Comparison of ENCODE assay signal across 1 cellular context in genomic region chr3:94071713-94072284, GRCh38.
TF ChIP-seq lines count a peak whose summit lies in the region.

No MANE protein-coding gene starts in this region.

TF ChIP-seq in HepG2, 621 proteins besides CTCF, POLR2A, EP300 and RAD21:
- no peak for TF ChIP-seq U2AF2 (IDR thresholded peaks at IDR 0.05; ENCODE audit: low read depth, low read length)
- TF ChIP-seq NFE2L1 (CRISPR knock-in tag; IDR thresholded peaks at IDR 0.05; ENCODE audit: borderline replicate concordance): no peak
- TF ChIP-seq ZC3H4 (CRISPR knock-in tag; IDR thresholded peaks at IDR 0.05; ENCODE audit: borderline replicate concordance): no peak
- TF ChIP-seq ZNF205 (CRISPR knock-in tag; IDR thresholded peaks at IDR 0.05): no peak
- TF ChIP-seq TCF7 (IDR thresholded peaks at IDR 0.05; ENCODE audit: low read depth): no peak
- TF ChIP-seq NR2C2 (CRISPR knock-in tag; IDR thresholded peaks at IDR 0.05; ENCODE audit: borderline replicate concordance): no peak
- no peak for TF ChIP-seq MAFG (CRISPR knock-in tag; IDR thresholded peaks at IDR 0.05)
- TF ChIP-seq ZNF546 (CRISPR knock-in tag; conservative IDR thresholded peaks at IDR 0.05): no peak
- no peak for TF ChIP-seq ZNF616 (CRISPR knock-in tag; IDR thresholded peaks at IDR 0.05; ENCODE audit: low read depth)
- no peak for TF ChIP-seq ELK4 (CRISPR knock-in tag; IDR thresholded peaks at IDR 0.05; ENCODE audit: borderline replicate concordance)
- TF ChIP-seq ZNF10 (CRISPR knock-in tag; IDR thresholded peaks at IDR 0.05; ENCODE audit: borderline replicate concordance, low read depth): no peak
- TF ChIP-seq PHF20 (CRISPR knock-in tag; IDR thresholded peaks at IDR 0.05): no peak
- TF ChIP-seq ZFP36 (IDR thresholded peaks at IDR 0.05; ENCODE audit: borderline replicate concordance, low read depth, low read length, partially characterized antibody): no peak
- TF ChIP-seq STAT6 (CRISPR knock-in tag; IDR thresholded peaks at IDR 0.05; ENCODE audit: borderline replicate concordance): no peak
- no peak for TF ChIP-seq ZNF30 (CRISPR knock-in tag; IDR thresholded peaks at IDR 0.05)
- no peak for TF ChIP-seq ZSCAN31 (CRISPR knock-in tag; IDR thresholded peaks at IDR 0.05; ENCODE audit: low read depth)
- TF ChIP-seq TAF1 (CRISPR knock-in tag; IDR thresholded peaks at IDR 0.05): no peak
- TF ChIP-seq ZNF678 (CRISPR knock-in tag; IDR thresholded peaks at IDR 0.05): no peak
- no peak for TF ChIP-seq PBX2 (CRISPR knock-in tag; IDR thresholded peaks at IDR 0.05)
- TF ChIP-seq STAT5B (CRISPR knock-in tag; IDR thresholded peaks at IDR 0.05): no peak
